Comparison of ENCODE assay signal across 8 cellular contexts in the genomic region with DNA sequence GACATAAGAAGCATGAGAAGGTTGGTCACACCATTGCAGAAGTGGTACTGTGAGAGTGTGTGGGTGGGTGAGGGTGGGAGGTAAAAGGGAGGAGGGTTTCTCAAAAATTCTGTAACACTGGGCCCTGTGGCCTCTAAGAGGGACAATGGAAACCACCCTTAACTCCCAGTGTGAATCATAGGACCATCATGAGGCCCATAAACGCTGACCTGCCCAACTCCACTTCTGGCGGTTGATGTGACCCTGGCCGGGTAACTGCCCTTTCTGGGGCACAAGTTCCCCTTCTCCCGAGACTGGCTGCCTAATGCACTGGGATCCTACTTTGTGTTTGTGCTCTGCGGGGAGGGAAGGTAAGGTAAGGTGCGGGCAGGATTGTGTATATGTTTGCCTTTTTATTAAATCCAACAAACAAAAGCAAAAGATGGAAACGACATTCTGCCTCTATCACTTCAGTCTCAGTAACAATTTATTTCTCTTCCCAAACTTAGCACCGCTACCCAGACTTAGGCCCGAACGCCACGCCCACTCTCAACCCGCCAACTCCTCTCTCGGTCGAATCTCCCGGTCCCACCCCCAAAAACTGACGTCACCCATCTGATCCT. TPM values are rescaled to one million over a fixed set of nuclear protein-coding genes. Genes with fewer than 3 reads are reported as not detected.
DNase-seq lines count a peak whose midpoint lies in the region; ATAC-seq and TF ChIP-seq lines count a peak whose summit lies in the region.

No MANE protein-coding gene starts in this region.

- peak overlapping the region; percentile 81 to 97 (median 87) for H3K9ac ChIP-seq in BLaER1 treated with 17β-estradiol and CSF1 and Interleukin-3, amounts not matched to agents 10 nM and 100 nM

- TF ChIP-seq CTCF in endothelial cell (IDR thresholded peaks at IDR 0.05; ENCODE audit: unreplicated experiment): no peak

- peak overlapping the region; percentile 91 for H3K27ac Mint-ChIP-seq in endothelial cell (ENCODE audit: unreplicated experiment)

- no peaks in the 10 kb centered on the region for H3K9me3 Mint-ChIP-seq in endothelial cell (ENCODE audit: unreplicated experiment)

- H3K27me3 ChIP-seq in BLaER1 treated with 17β-estradiol and CSF1 and Interleukin-3, amounts not matched to agents 10 nM and 100 nM: peaks cover 24 to 28% (median 25%) of the 10 kb centered on the region in 11 experiments

- H3K27ac ChIP-seq in BLaER1 treated with 17β-estradiol and CSF1 and Interleukin-3, amounts not matched to agents 10 nM and 100 nM: peak overlapping the region; percentile 68 to 98 (median 88); a peak in 21 of 22 replicates

- H3K36me3 ChIP-seq in BLaER1 treated with 17β-estradiol and CSF1 and Interleukin-3, amounts not matched to agents 10 nM and 100 nM: peaks cover 18 to 49% (median 37%) of the 10 kb centered on the region in 11 experiments

- H3K27me3 Mint-ChIP-seq in endothelial cell (ENCODE audit: unreplicated experiment): peaks cover 13% of the 10 kb centered on the region

- H4K20me1 ChIP-seq in BLaER1 treated with 17β-estradiol and CSF1 and Interleukin-3, amounts not matched to agents 10 nM and 100 nM: peaks cover 0 to 48% (median 14%) of the 10 kb centered on the region in 11 experiments; a peak in 17 of 22 replicates

- H3K36me3 Mint-ChIP-seq in endothelial cell (ENCODE audit: low read depth, unreplicated experiment): peaks cover 14% of the 10 kb centered on the region

- DNase-seq in NCI-H748 (lab: John Stamatoyannopoulos, UW; ENCODE audit: unreplicated experiment) (peak; percentile 91), endothelial cell (ENCODE audit: low spot score) (peak; percentile 73), middle frontal gyrus (ENCODE audit: extremely low spot score, low spot score) (peak; percentile 73)
- peak; percentile 87 to 92 for DNase-seq in activated CD4-positive, alpha-beta T cell treated with anti-CD3 and anti-CD28 coated beads, Interleukin-2, amount 50 U/mL, for 24 hours (ENCODE audit: low read depth in 1 of 2, low spot score in 1 of 2)
- peak; percentile 48 to 62 for DNase-seq in stimulated activated CD8-positive, alpha-beta memory T cell treated with anti-CD3 and anti-CD28 coated beads, Interleukin-2, amount 100 ng/mL, for 1 hour (ENCODE audit: low read depth in 2 of 2)

- H3K4me1 ChIP-seq in BLaER1 treated with 17β-estradiol and CSF1 and Interleukin-3, amounts not matched to agents 10 nM and 100 nM: peaks cover 22 to 73% (median 42%) of the 10 kb centered on the region in 10 experiments

- peak; percentile 69 for ATAC-seq in GM19397 (IDR thresholded peaks at IDR 0.05; ENCODE audit: unreplicated experiment)
- ATAC-seq in HG03469 (IDR thresholded peaks at IDR 0.05; ENCODE audit: unreplicated experiment): peak; percentile 51

- H3K4me2 ChIP-seq in BLaER1 treated with 17β-estradiol and CSF1 and Interleukin-3, amounts not matched to agents 10 nM and 100 nM: peak overlapping the region; percentile 82 to 98 (median 91)

- peak overlapping the region; percentile 63 to 80 (median 71) for H3K4me3 ChIP-seq in BLaER1 treated with 17β-estradiol and CSF1 and Interleukin-3, amounts not matched to agents 10 nM and 100 nM

- no peaks in the 10 kb centered on the region for H3K9me3 ChIP-seq in BLaER1 treated with 17β-estradiol and CSF1 and Interleukin-3, amounts not matched to agents 10 nM and 100 nM (replicated peaks in 1 of 11)

- peaks cover 18% of the 10 kb centered on the region for H3K4me1 Mint-ChIP-seq in endothelial cell (ENCODE audit: unreplicated experiment)

- H3K4me3 Mint-ChIP-seq in endothelial cell (ENCODE audit: unreplicated experiment): peak overlapping the region; percentile 98

RNA-seq across cellular contexts. Expression of a gene that starts 0.5 kb away (rescaled TPM):
- total RNA-seq in endothelial cell (ENCODE audit: unreplicated experiment): 10.6 TPM

RNA-seq across cellular contexts. Expression of a gene that starts 1.0 kb away (rescaled TPM):
- 8.6 TPM for total RNA-seq in endothelial cell (ENCODE audit: unreplicated experiment)

RNA-seq across cellular contexts. Expression of a gene that starts 4.5 kb away (rescaled TPM):
- 1.4 TPM for total RNA-seq in endothelial cell (ENCODE audit: unreplicated experiment)

RNA-seq across cellular contexts. Expression of a gene that starts 11.2 kb away (rescaled TPM):
- 25.8 TPM for total RNA-seq in endothelial cell (ENCODE audit: unreplicated experiment)

RNA-seq across cellular contexts. Expression of a gene that starts 16.5 kb away (rescaled TPM):
- 2.3 TPM for total RNA-seq in endothelial cell (ENCODE audit: unreplicated experiment)

Comparison
In these comparisons a context has a peak if more than half of its experiments do, and no peak if none do; other contexts are left out.
1. Peak in every context shown above with its lines: DNase-seq, ATAC-seq, H3K4me3 ChIP-seq and H3K27ac ChIP-seq.